In genomic region chr11:134789104-134789503, GRCh38 we compare ENCODE assay signal across 7 cellular contexts.
"Had no signal": no experiment of that assay in that cellular context is flagged by ENCODE, and none has a peak within 500 bp of the region (broad histone marks: within the 10 kb centered on the region; RNA-seq: fewer than 3 reads in every experiment).

No MANE protein-coding gene starts in this region.

- ATAC-seq: GM23338, K562 had no signal

- DNase-seq: H9, HCEC 1CT, IMR-90 had no signal

- H3K4me2 ChIP-seq: GM23338 had no signal

- H3K9me3 Mint-ChIP-seq: GM23338, H9 had no signal

- FAIRE-seq: H54, HTR-8/SVneo, K562 had no signal

- H3K4me3 ChIP-seq: GM23338, K562 had no signal

- H2AFZ ChIP-seq: GM23338 had no signal

- H3K27ac Mint-ChIP-seq: GM23338, H9 had no signal

- H3K4me3 Mint-ChIP-seq: GM23338, H9 had no signal
